18 cellular contexts compared by ENCODE assay signal in the genomic region with DNA sequence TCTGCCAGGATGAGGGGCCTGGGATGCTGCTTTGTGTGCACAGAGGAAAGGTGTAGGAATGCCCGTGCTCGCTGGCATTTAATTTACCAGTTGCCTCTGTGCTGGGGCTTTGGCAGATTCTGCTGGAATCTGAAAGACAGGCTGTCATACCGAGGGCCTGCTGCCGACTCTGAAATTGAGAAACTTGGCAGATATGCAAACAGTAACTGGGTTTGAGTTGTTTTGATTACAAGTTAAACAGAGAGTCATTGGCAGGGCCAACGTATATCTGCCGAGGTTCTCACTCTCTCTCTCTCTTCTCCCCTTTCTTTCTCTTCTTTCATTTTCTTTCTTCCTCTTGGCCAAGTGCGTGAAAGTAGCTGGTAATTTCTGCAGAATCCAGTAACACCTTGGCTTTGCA.
"Had no signal": no experiment of that assay in that cellular context is flagged by ENCODE, and none has a peak within 500 bp of the region (broad histone marks: within the 10 kb centered on the region; RNA-seq: fewer than 3 reads in every experiment).

No MANE protein-coding gene starts in this region.

- H3K4me3 ChIP-seq: heart right ventricle, sigmoid colon, stomach, vagina had no signal

- ATAC-seq: activated CD8-positive, alpha-beta T cell treated with anti-CD3 and anti-CD28 coated beads for 36 hours; activated naive CD8-positive, alpha-beta T cell treated with anti-CD3 and anti-CD28 coated beads, Interleukin-2, amount 50 U/mL, for 24 hours; esophagus mucosa; heart right ventricle; naive thymus-derived CD8-positive, alpha-beta T cell; stimulated activated effector memory CD8-positive, alpha-beta T cell treated with anti-CD3 and anti-CD28 coated beads, Interleukin-12 subunit alpha, Interleukin-12 subunit beta, amount 100 ng/mL, for 72 hours; WTC11 had no signal

- H3K36me3 Mint-ChIP-seq: naive thymus-derived CD8-positive, alpha-beta T cell; stimulated activated effector memory CD8-positive, alpha-beta T cell treated with anti-CD3 and anti-CD28 coated beads, Interleukin-12 subunit alpha, Interleukin-12 subunit beta, amount 100 ng/mL, for 72 hours; WTC11 had no signal

- H3K4me3 Mint-ChIP-seq: activated CD8-positive, alpha-beta T cell treated with anti-CD3 and anti-CD28 coated beads for 36 hours; activated naive CD4-positive, alpha-beta T cell treated with anti-CD3 and anti-CD28 coated beads for 36 hours; activated naive CD8-positive, alpha-beta T cell treated with anti-CD3 and anti-CD28 coated beads, Interleukin-2, amount 50 U/mL, for 24 hours; naive thymus-derived CD8-positive, alpha-beta T cell; stimulated activated effector memory CD8-positive, alpha-beta T cell treated with anti-CD3 and anti-CD28 coated beads, Interleukin-12 subunit alpha, Interleukin-12 subunit beta, amount 100 ng/mL, for 72 hours; WTC11 had no signal

- H3K9me3 ChIP-seq: heart right ventricle, sigmoid colon, stomach, vagina had no signal

- H3K36me3 ChIP-seq: heart right ventricle, sigmoid colon, stomach, vagina had no signal

- H3K4me1 ChIP-seq: vagina had no signal

- H3K4me1 Mint-ChIP-seq: activated naive CD8-positive, alpha-beta T cell treated with anti-CD3 and anti-CD28 coated beads, Interleukin-2, amount 50 U/mL, for 24 hours had no signal

- H3K27me3 ChIP-seq: vagina had no signal

- H3K27ac Mint-ChIP-seq: activated CD8-positive, alpha-beta T cell treated with anti-CD3 and anti-CD28 coated beads for 36 hours; activated naive CD4-positive, alpha-beta T cell treated with anti-CD3 and anti-CD28 coated beads for 36 hours; activated naive CD8-positive, alpha-beta T cell treated with anti-CD3 and anti-CD28 coated beads, Interleukin-2, amount 50 U/mL, for 24 hours; naive thymus-derived CD8-positive, alpha-beta T cell; stimulated activated effector memory CD8-positive, alpha-beta T cell treated with anti-CD3 and anti-CD28 coated beads, Interleukin-12 subunit alpha, Interleukin-12 subunit beta, amount 100 ng/mL, for 72 hours; WTC11 had no signal

- H3K9me3 Mint-ChIP-seq: activated CD8-positive, alpha-beta T cell treated with anti-CD3 and anti-CD28 coated beads for 36 hours; activated naive CD4-positive, alpha-beta T cell treated with anti-CD3 and anti-CD28 coated beads for 36 hours; activated naive CD8-positive, alpha-beta T cell treated with anti-CD3 and anti-CD28 coated beads, Interleukin-2, amount 50 U/mL, for 24 hours; naive thymus-derived CD8-positive, alpha-beta T cell; stimulated activated effector memory CD8-positive, alpha-beta T cell treated with anti-CD3 and anti-CD28 coated beads, Interleukin-12 subunit alpha, Interleukin-12 subunit beta, amount 100 ng/mL, for 72 hours; T-helper 2 cell treated with Interferon-gamma antibody and Interleukin-4, amounts not matched to agents 5 μg/mL and 100 μg/mL, for 36 hours; WTC11 had no signal

- H3K27ac ChIP-seq: sigmoid colon, stomach, vagina had no signal

- DNase-seq: activated CD4-positive, alpha-beta T cell treated with anti-CD3 and anti-CD28 coated beads for 4 hours; activated CD8-positive, alpha-beta T cell treated with anti-CD3 and anti-CD28 coated beads for 36 hours; activated naive CD4-positive, alpha-beta T cell treated with anti-CD3 and anti-CD28 coated beads for 36 hours; activated naive CD8-positive, alpha-beta T cell treated with anti-CD3 and anti-CD28 coated beads, Interleukin-2, amount 50 U/mL, for 24 hours; activated T-cell treated with anti-CD3 and anti-CD28 coated beads, Interleukin-2, amount 50 U/mL, for 1 hour; anterior cingulate cortex; effector CD8-positive, alpha-beta T cell; heart right ventricle; naive thymus-derived CD8-positive, alpha-beta T cell; sigmoid colon; stimulated activated CD4-positive, alpha-beta T cell treated with anti-CD3 and anti-CD28 coated beads, Interleukin-4, amount 100 ng/mL, for 24 hours; stomach; trophoblast cell had no signal
